Comparison of ENCODE assay signal across 9 cellular contexts in genomic region chr14:75223664-75224154, GRCh38. TPM values are rescaled to one million over a fixed set of nuclear protein-coding genes. Genes with fewer than 3 reads are reported as not detected.
DNase-seq lines count a peak whose midpoint lies in the region; ATAC-seq, FAIRE-seq and TF ChIP-seq lines count a peak whose summit lies in the region.
"Had no signal": no experiment of that assay in that cellular context is flagged by ENCODE, and none has a peak within 500 bp of the region (broad histone marks: within the 10 kb centered on the region; RNA-seq: fewer than 3 reads in every experiment).

No MANE protein-coding gene starts in this region.

- H3K79me2 ChIP-seq in Karpas-422 (ENCODE audit: low read length) (no peaks in the 10 kb centered on the region), GM12878 (ENCODE audit: control insufficient read depth, insufficient read depth, low read length) (no peaks in the 10 kb centered on the region), neural progenitor cell (ENCODE audit: low read depth) (no peaks in the 10 kb centered on the region)

- no peaks in the 10 kb centered on the region for H3K36me3 Mint-ChIP-seq in neural progenitor cell

- TF ChIP-seq CTCF in GM12878 (IDR thresholded peaks at IDR 0.05 in 2 of 3, conservative IDR thresholded peaks at IDR 0.05 in 1 of 3; ENCODE audit: control insufficient read depth in 2 of 3, extremely low read depth in 1 of 3, insufficient read depth in 1 of 3, low read depth in 3 of 3, low read length in 3 of 3) (no peak), neural progenitor cell (IDR thresholded peaks at IDR 0.05) (no peak)

- peaks cover 23% of the 10 kb centered on the region for H3F3A ChIP-seq in neural progenitor cell (ENCODE audit: low read depth)

- H3K4me2 ChIP-seq in Karpas-422 (ENCODE audit: low read depth, low read length, poor library complexity, severe bottlenecking) (no peak overlapping the region), GM12878 (ENCODE audit: control insufficient read depth, insufficient read depth) (peak overlapping the region; percentile 72), neural progenitor cell (peak overlapping the region; percentile 62)

- in situ Hi-C loops in GM12878 (cut with MboI), result no loop called here

- CTCF ChIA-PET in GM12878 (lab: Yijun Ruan, JAX), result interaction anchor here (0.6 to 2.5 kb wide), 4 partner anchors 9 to 72 kb away, joined by 3 to 8 read pairs (median 4); partner anchors contain the start of gene TMED10

- peak overlapping the region; percentile 90 for H3K27ac Mint-ChIP-seq in neural progenitor cell
- H3K27ac Mint-ChIP-seq: T-helper 1 cell treated with Interleukin-12 subunit alpha and Interleukin-12 subunit beta and Interleukin-4 antibody, amounts not matched to agents 30 μg/mL and 1 μg/mL, for 36 hours had no signal

- WGBS in GM12878 (ENCODE audit: insufficient coverage, insufficient replicate concordance, low lambda C conversion rate, missing lambda C conversion rate), result 44% methylated on average over 4 of the region's 4 CpGs

- H3K4me3 ChIP-seq in Karpas-422 (ENCODE audit: low read length) (no peak overlapping the region), GM12878 (no peak overlapping the region), neural progenitor cell (no peak overlapping the region)

- no peaks in the 10 kb centered on the region for H4K20me1 ChIP-seq in Karpas-422 (ENCODE audit: insufficient read depth, low read depth, low read length)
- no peaks in the 10 kb centered on the region for H4K20me1 ChIP-seq in GM12878 (ENCODE audit: control insufficient read depth, insufficient read depth)
- no peaks in the 10 kb centered on the region for H4K20me1 ChIP-seq in neural progenitor cell (ENCODE audit: low read depth)

- no peaks in the 10 kb centered on the region for H3K9me3 Mint-ChIP-seq in neural progenitor cell
- H3K9me3 Mint-ChIP-seq: T-helper 1 cell treated with Interleukin-12 subunit alpha and Interleukin-12 subunit beta and Interleukin-4 antibody, amounts not matched to agents 30 μg/mL and 1 μg/mL, for 36 hours had no signal

- DNase-seq in NCI-H524 (lab: John Stamatoyannopoulos, UW) (peak; percentile 18 to 24), NCI-H524 treated with DMSO at 0.1 percent for 48 hours (lab: John Stamatoyannopoulos, UW) (no peak), Karpas-422 (peak; percentile 59), GM12878 (ENCODE audit: low read depth, low spot score) (peak; percentile 75), neural progenitor cell (ENCODE audit: low spot score) (peak; percentile 79), frontal cortex (ENCODE audit: low spot score in 2 of 2) (no peak)
- no peak for DNase-seq in activated effector memory CD4-positive, alpha-beta T cell treated with Interleukin-2 at 50 U/mL for 16 hours

- FAIRE-seq in GM12878 (lab: Jason Lieb, UNC) (no peak), frontal cortex (lab: Jason Lieb, UNC) (no peak)

- no TSS peak for BruUV-seq in GM12878 (replicated peaks; lab: Mats Ljungman, UMichigan)

- H3K27ac ChIP-seq in Karpas-422 (ENCODE audit: low read length) (no peak overlapping the region), GM12878 (ENCODE audit: control insufficient read depth, insufficient read depth) (no peak overlapping the region; the same call in none of the 2 replicates), neural progenitor cell (peak overlapping the region; percentile 91)

- ATAC-seq in GM12878 (peak; percentile 73), HG03025 (IDR thresholded peaks at IDR 0.05; ENCODE audit: low FRiP score, unreplicated experiment) (no peak)

- peaks cover 17% of the 10 kb centered on the region for H3K4me1 Mint-ChIP-seq in neural progenitor cell

- no peak for TF ChIP-seq POLR2A in GM12878 (IDR thresholded peaks at IDR 0.05; ENCODE audit: low read depth, low read length)

- TF ChIP-seq RAD21 in GM12878 (IDR thresholded peaks at IDR 0.05; ENCODE audit: insufficient read depth, low read depth, low read length), result no peak

- peaks cover 5% of the 10 kb centered on the region for H3K27me3 Mint-ChIP-seq in neural progenitor cell (ENCODE audit: insufficient read depth, low read depth)

- POLR2A ChIA-PET in GM12878 (lab: Charles Lee), result interaction anchor here (0.8 kb wide), 1 partner anchor 51 kb away, joined by 6 read pairs; no protein-coding TSS in a partner anchor

- SMC1A ChIA-PET in GM12878 (lab: Charles Lee; ENCODE audit: uncharacterized antibody, unreplicated experiment), result interaction anchor here (0.9 to 1.9 kb wide), 7 partner anchors 15 to 98 kb away, joined by 3 to 7 read pairs (median 5); partner anchors contain the start of gene TMED10

- H3K4me1 ChIP-seq in Karpas-422 (ENCODE audit: low read length) (peaks cover 16% of the 10 kb centered on the region), GM12878 (ENCODE audit: control insufficient read depth, insufficient read depth, low read length) (peaks cover 38% of the 10 kb centered on the region), neural progenitor cell (peaks cover 23% of the 10 kb centered on the region)

- RAD21 ChIA-PET in GM12878 (lab: Charles Lee; ENCODE audit: unreplicated experiment), result interaction anchor here (1.1 kb wide), 1 partner anchor 25 kb away, joined by 3 read pairs; no protein-coding TSS in a partner anchor

- H3K27me3 ChIP-seq in Karpas-422 (ENCODE audit: low read length) (no peaks in the 10 kb centered on the region), GM12878 (replicated peaks in 1 of 2; ENCODE audit: control insufficient read depth in 2 of 2, insufficient read depth in 2 of 2, low read length in 1 of 2) (no peaks in the 10 kb centered on the region; a peak in 1 of 4 replicates), neural progenitor cell (no peaks in the 10 kb centered on the region)

- H3K36me3 ChIP-seq in Karpas-422 (ENCODE audit: insufficient read depth, low read length), result no peaks in the 10 kb centered on the region
- no peaks in the 10 kb centered on the region for H3K36me3 ChIP-seq in GM12878 (ENCODE audit: control insufficient read depth in 2 of 2, insufficient read depth in 2 of 2, low read length in 1 of 2)
- H3K36me3 ChIP-seq in neural progenitor cell, result no peaks in the 10 kb centered on the region

- no peak overlapping the region for H3K9ac ChIP-seq in Karpas-422 (ENCODE audit: low read length)
- H3K9ac ChIP-seq in GM12878 (ENCODE audit: control insufficient read depth, insufficient read depth, low read length), result no peak overlapping the region
- no peak overlapping the region for H3K9ac ChIP-seq in neural progenitor cell

- intact Hi-C loops in GM12878 (cut with micrococcal nuclease; ENCODE audit: unreplicated experiment), result loop anchor here (5.0 to 10.0 kb wide), 2 partner anchors 46 to 71 kb away; partner anchors contain the start of gene TMED10

- H3K4me3 Mint-ChIP-seq in neural progenitor cell, result peak overlapping the region; percentile 4
- H3K4me3 Mint-ChIP-seq: T-helper 1 cell treated with Interleukin-12 subunit alpha and Interleukin-12 subunit beta and Interleukin-4 antibody, amounts not matched to agents 30 μg/mL and 1 μg/mL, for 36 hours had no signal

- H2AFZ ChIP-seq in Karpas-422 (ENCODE audit: low read length) (no peak overlapping the region), GM12878 (ENCODE audit: control insufficient read depth, low read depth, low read length) (no peak overlapping the region; the same call in 1 of the 2 replicates), neural progenitor cell (replicated peaks) (peak overlapping the region; percentile 59)

- peak in 1 of 2 experiments; percentile 72; a peak in 2 of 4 replicates for TF ChIP-seq EP300 in GM12878 (IDR thresholded peaks at IDR 0.05; ENCODE audit: borderline replicate concordance in 1 of 2, control insufficient read depth in 1 of 2, low read depth in 2 of 2, low read length in 2 of 2)

- H3K9me2 ChIP-seq in Karpas-422 (replicated peaks; ENCODE audit: insufficient read depth, low read length), result no peaks in the 10 kb centered on the region

- H3K9me3 ChIP-seq in Karpas-422 (ENCODE audit: low read length) (no peaks in the 10 kb centered on the region), GM12878 (replicated peaks; ENCODE audit: control insufficient read depth, insufficient read depth, low read length) (no peaks in the 10 kb centered on the region), neural progenitor cell (ENCODE audit: low read depth) (no peaks in the 10 kb centered on the region)

RNA-seq across cellular contexts. Expression of gene TMED10, which starts 47.3 kb away (rescaled TPM):
- total RNA-seq in Karpas-422 (2014; rRNA removed; shearing (Covaris generic); ENCODE audit: low replicate concordance), result 104 and 349 TPM in 2 replicates
- 138 and 145 TPM in 2 replicates for total RNA-seq in GM12878 (2013; cell fraction: nucleolus; rRNA removed)
- total RNA-seq in GM12878 (2014; rRNA removed), result 99.8 and 107 TPM in 2 replicates
- total RNA-seq in GM12878 (2014; rRNA removed; fragmentation: Illumina TruSeq; extraction: Trizol), result 106 and 109 TPM in 2 replicates
- 147 and 161 TPM in 2 replicates for total RNA-seq in GM12878 (2021)
- 99.6 TPM for polyA plus RNA-seq in GM12878 (2011; ENCODE audit: low read depth)
- 199 and 223 TPM in 2 replicates for polyA plus RNA-seq in GM12878 (2011; rRNA removed)
- 154 and 164 TPM in 2 replicates for polyA plus RNA-seq in GM12878 (2011; cell fraction: cytosol; rRNA removed)
- 56.4 and 83.3 TPM in 2 replicates for polyA plus RNA-seq in GM12878 (2011; cell fraction: nucleus; rRNA removed)
- polyA plus RNA-seq in GM12878 (2012), result 95.7 and 127 TPM in 2 replicates
- polyA plus RNA-seq in GM12878 (2014; fragmentation: Illumina TruSeq; extraction: Trizol), result 169 and 214 TPM in 2 replicates
- polyA plus RNA-seq in GM12878 (2014; fragmentation: Nextera tagmentation; extraction: Ambion mirVana), result 100 to 1,000 TPM; 150 to 270 TPM
- 115 and 121 TPM in 2 replicates for polyA plus RNA-seq in GM12878 (2014; rRNA removed)
- 100 to 1,000 TPM; 244 to 254 TPM for polyA plus RNA-seq in GM12878 (2016; fragmentation: Nextera tagmentation; extraction: Ambion mirVana)
- 340 and 413 TPM in 2 replicates for polyA minus RNA-seq in GM12878 (2011; rRNA and poly(A)+ RNA removed)
- polyA minus RNA-seq in GM12878 (2011; cell fraction: cytosol; rRNA and poly(A)+ RNA removed), result 110 and 126 TPM in 2 replicates
- polyA minus RNA-seq in GM12878 (2011; cell fraction: nucleus; rRNA and poly(A)+ RNA removed), result 38.0 and 52.0 TPM in 2 replicates
- total RNA-seq in neural progenitor cell (ENCODE audit: low replicate concordance), result 176 and 220 TPM in 2 replicates
- total RNA-seq in frontal cortex, result 108 TPM

RNA-seq across cellular contexts. Expression of gene FOS, which starts 54.9 kb away (rescaled TPM):
- total RNA-seq in Karpas-422 (2014; rRNA removed; shearing (Covaris generic); ENCODE audit: low replicate concordance), result 3.8 and 5.5 TPM in 2 replicates
- total RNA-seq in GM12878 (2013; cell fraction: nucleolus; rRNA removed), result 5.1 and 5.7 TPM in 2 replicates
- 0.05 and 0.40 TPM in 2 replicates for total RNA-seq in GM12878 (2014; rRNA removed)
- total RNA-seq in GM12878 (2014; rRNA removed; fragmentation: Illumina TruSeq; extraction: Trizol), result 0.09 and 0.13 TPM in 2 replicates
- 0.43 and 0.64 TPM in 2 replicates for total RNA-seq in GM12878 (2021)
- 0.64 TPM for polyA plus RNA-seq in GM12878 (2011; ENCODE audit: low read depth)
- polyA plus RNA-seq in GM12878 (2011; rRNA removed), result 0.95 TPM in 2 replicates
- polyA plus RNA-seq in GM12878 (2011; cell fraction: cytosol; rRNA removed), result 1.1 and 1.4 TPM in 2 replicates
- polyA plus RNA-seq in GM12878 (2011; cell fraction: nucleus; rRNA removed), result 7.4 and 8.9 TPM in 2 replicates
- polyA plus RNA-seq in GM12878 (2012), result 0.54 and 1.5 TPM in 2 replicates
- polyA plus RNA-seq in GM12878 (2014; fragmentation: Illumina TruSeq; extraction: Trizol), result 0.10 TPM in 1 of 2 replicates, not detected in the other
- under 1 TPM; 0.02 to 0.13 TPM for polyA plus RNA-seq in GM12878 (2014; fragmentation: Nextera tagmentation; extraction: Ambion mirVana)
- 0.10 and 0.36 TPM in 2 replicates for polyA plus RNA-seq in GM12878 (2014; rRNA removed)
- under 1 TPM; 0.67 to 0.75 TPM for polyA plus RNA-seq in GM12878 (2016; fragmentation: Nextera tagmentation; extraction: Ambion mirVana)
- 1.6 and 4.9 TPM in 2 replicates for polyA minus RNA-seq in GM12878 (2011; rRNA and poly(A)+ RNA removed)
- polyA minus RNA-seq in GM12878 (2011; cell fraction: cytosol; rRNA and poly(A)+ RNA removed), result 3.4 and 4.5 TPM in 2 replicates
- 17.4 and 22.5 TPM in 2 replicates for polyA minus RNA-seq in GM12878 (2011; cell fraction: nucleus; rRNA and poly(A)+ RNA removed)
- 32.9 and 98.6 TPM in 2 replicates for total RNA-seq in neural progenitor cell (ENCODE audit: low replicate concordance)
- total RNA-seq in frontal cortex, result 15.1 TPM

Comparison
In these comparisons a context has a peak if more than half of its experiments do, and no peak if none do; other contexts are left out.
1. DNase-seq: peak in NCI-H524 (2 of 2), Karpas-422 (single experiment), GM12878 (single experiment) and neural progenitor cell (single experiment); none in NCI-H524 treated with DMSO at 0.1 percent for 48 hours (single experiment), activated effector memory CD4-positive, alpha-beta T cell treated with Interleukin-2 at 50 U/mL for 16 hours (single experiment) and frontal cortex (0 of 2).